Comparison of ENCODE assay signal across 8 cellular contexts in the genomic region with DNA sequence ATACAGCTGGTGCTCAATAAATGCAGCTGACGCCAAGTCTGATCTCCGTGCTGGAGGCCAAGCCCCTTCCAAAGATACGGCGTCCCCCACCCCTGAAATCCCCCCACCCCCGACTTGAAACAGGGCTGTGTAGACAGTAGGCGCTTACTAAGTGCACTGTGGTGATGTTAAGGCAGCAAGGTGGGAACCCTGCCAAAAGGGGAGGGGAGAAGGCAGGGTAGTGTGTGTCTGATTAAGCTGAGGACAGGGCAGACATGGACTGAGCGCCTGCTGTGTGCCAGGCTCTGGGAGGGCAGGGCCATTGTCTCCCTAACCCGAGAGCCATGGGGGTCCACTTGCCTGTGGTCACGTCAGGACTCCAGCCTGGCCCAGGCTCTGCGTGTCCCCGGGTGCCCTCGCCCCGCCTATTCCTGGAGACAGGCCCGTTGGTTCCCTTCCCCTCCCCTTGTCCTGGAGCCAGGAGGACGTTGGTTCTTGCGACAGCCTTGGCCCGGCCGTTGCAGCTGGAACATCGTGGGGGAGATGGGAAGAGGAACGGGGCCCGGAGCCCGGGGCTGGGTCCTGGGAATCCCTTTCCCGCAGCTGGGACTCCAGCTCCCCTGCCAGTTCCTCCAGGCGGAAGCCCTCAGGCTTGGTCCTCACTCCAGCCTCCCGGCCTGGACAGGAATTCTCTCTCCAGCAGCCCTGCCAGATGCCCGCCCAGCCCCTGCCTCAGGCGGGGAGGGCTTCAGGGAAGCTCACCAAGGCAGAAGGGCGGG. TPM values are rescaled to one million over a fixed set of nuclear protein-coding genes. Genes with fewer than 3 reads are reported as not detected.
DNase-seq lines count a peak whose midpoint lies in the region; ATAC-seq and TF ChIP-seq lines count a peak whose summit lies in the region.

No MANE protein-coding gene starts in this region.

- CTCF ChIA-PET in AG04449 (lab: Yijun Ruan, JAX) (interaction anchor here (0.8 to 3.1 kb wide), 7 partner anchors 8 to 73 kb away, joined by 3 to 27 read pairs (median 4); partner anchors contain the start of gene CFD), WTC11 (lab: Charles Lee) (interaction anchor here (0.6 to 2.0 kb wide), 6 partner anchors 12 to 170 kb away, joined by 3 to 10 read pairs (median 3); no protein-coding TSS in a partner anchor), GM10248 (lab: Yijun Ruan, JAX) (interaction anchor here (1.3 to 1.6 kb wide), 2 partner anchors 8 to 13 kb away, joined by 3 to 4 read pairs; no protein-coding TSS in a partner anchor)

- H3K9me3 Mint-ChIP-seq in WTC11, result no peaks in the 10 kb centered on the region
- H3K9me3 Mint-ChIP-seq in stimulated activated naive B cell treated with anti-CD40 and anti-IgM and Interleukin-4, amounts not matched to agents 10 μg/mL and 1 μg/mL and 100 μg/mL, for 72 hours, result no peaks in the 10 kb centered on the region

- TF ChIP-seq CTCF in AG04449 (IDR thresholded peaks at IDR 0.05; ENCODE audit: insufficient read depth, low read length, missing control alignments), result no peak
- no peak for TF ChIP-seq CTCF in WTC11 (IDR thresholded peaks at IDR 0.05)
- TF ChIP-seq CTCF in right atrium auricular region (IDR thresholded peaks at IDR 0.05), result no peak
- TF ChIP-seq CTCF in GM10248 (IDR thresholded peaks at IDR 0.05; ENCODE audit: control extremely low read depth, extremely low read depth, low read depth, missing control alignments), result no peak

- H3K36me3 Mint-ChIP-seq in WTC11, result no peaks in the 10 kb centered on the region
- H3K36me3 Mint-ChIP-seq in stimulated activated naive B cell treated with anti-CD40 and anti-IgM and Interleukin-4, amounts not matched to agents 10 μg/mL and 1 μg/mL and 100 μg/mL, for 72 hours, result no peaks in the 10 kb centered on the region

- H3K4me1 ChIP-seq in right atrium auricular region, result peaks cover 0 to 23% of the 10 kb centered on the region in 2 donors

- ATAC-seq in WTC11 (peak; percentile 50), HG02852 (IDR thresholded peaks at IDR 0.05; ENCODE audit: unreplicated experiment) (no peak)
- peak; percentile 43 to 49 for ATAC-seq in stimulated activated naive B cell treated with anti-CD40 and anti-IgM and Interleukin-4, amounts not matched to agents 10 μg/mL and 1 μg/mL and 100 μg/mL, for 72 hours (replicated peaks)

- peak overlapping the region; percentile 68 to 84 for H3K27ac ChIP-seq in right atrium auricular region

- H3K36me3 ChIP-seq in right atrium auricular region, result no peaks in the 10 kb centered on the region

- peaks cover 0 to 5% of the 10 kb centered on the region in 2 donors for H3K27me3 ChIP-seq in right atrium auricular region

- H3K9me3 ChIP-seq in right atrium auricular region, result no peaks in the 10 kb centered on the region

- no peak overlapping the region for H3K27ac Mint-ChIP-seq in WTC11
- no peak overlapping the region for H3K27ac Mint-ChIP-seq in stimulated activated naive B cell treated with anti-CD40 and anti-IgM and Interleukin-4, amounts not matched to agents 10 μg/mL and 1 μg/mL and 100 μg/mL, for 72 hours

- POLR2A ChIA-PET in AG04449 (lab: Yijun Ruan, JAX), result interaction anchor here (0.8 kb wide), 1 partner anchor 52 kb away, joined by 4 read pairs; no protein-coding TSS in a partner anchor
- POLR2A ChIA-PET in WTC11 (lab: Charles Lee), result no interaction called here
- POLR2A ChIA-PET in GM10248 (lab: Yijun Ruan, JAX), result no interaction called here

- DNase-seq in AG04449 (ENCODE audit: low read depth, low spot score) (peak; percentile 47), HUDEP-2 (lab: John Stamatoyannopoulos, UW; ENCODE audit: unreplicated experiment in 76 of 76) (peak in 55 of 76 experiments; percentile 13 to 82 (median 56)), WTC11 (ENCODE audit: low spot score) (peak; percentile 55), right atrium auricular region (ENCODE audit: low spot score) (peak; percentile 95), GM10248 (ENCODE audit: extremely low spot score) (no peak), NCI-H1694 (lab: John Stamatoyannopoulos, UW) (no peak)
- DNase-seq in stimulated activated naive B cell treated with anti-CD40 and anti-IgM and Interleukin-4, amounts not matched to agents 10 μg/mL and 1 μg/mL and 100 μg/mL, for 72 hours, result no peak

- H3K4me3 ChIP-seq in AG04449 (ENCODE audit: low read depth, low read length) (no peak overlapping the region; the same call in 1 of the 2 replicates), right atrium auricular region (peak overlapping the region in 1 of 2 donors; percentile 21)

- no peak overlapping the region for H3K4me3 Mint-ChIP-seq in WTC11
- no peak overlapping the region for H3K4me3 Mint-ChIP-seq in stimulated activated naive B cell treated with anti-CD40 and anti-IgM and Interleukin-4, amounts not matched to agents 10 μg/mL and 1 μg/mL and 100 μg/mL, for 72 hours

- H3K27me3 Mint-ChIP-seq in WTC11 (ENCODE audit: low read depth), result peaks cover 5% of the 10 kb centered on the region; the same call in 1 of the 2 replicates
- peaks cover 38 to 66% of the 10 kb centered on the region in 2 donors for H3K27me3 Mint-ChIP-seq in stimulated activated naive B cell treated with anti-CD40 and anti-IgM and Interleukin-4, amounts not matched to agents 10 μg/mL and 1 μg/mL and 100 μg/mL, for 72 hours

- no peaks in the 10 kb centered on the region for H3K4me1 Mint-ChIP-seq in WTC11
- H3K4me1 Mint-ChIP-seq in stimulated activated naive B cell treated with anti-CD40 and anti-IgM and Interleukin-4, amounts not matched to agents 10 μg/mL and 1 μg/mL and 100 μg/mL, for 72 hours, result peaks cover 4% of the 10 kb centered on the region in 2 donors

TF ChIP-seq in WTC11, 78 proteins besides CTCF, POLR2A, EP300 and RAD21 (continues in another document):
- no peak for TF ChIP-seq ATF6 (CRISPR knock-in tag; IDR thresholded peaks at IDR 0.05)
- TF ChIP-seq ZNF138 (CRISPR knock-in tag; conservative IDR thresholded peaks at IDR 0.05), result no peak
- TF ChIP-seq OVOL2 (CRISPR knock-in tag; IDR thresholded peaks at IDR 0.05; ENCODE audit: borderline replicate concordance), result no peak
- no peak for TF ChIP-seq JAZF1 (CRISPR knock-in tag; IDR thresholded peaks at IDR 0.05)
- no peak for TF ChIP-seq MLX (CRISPR knock-in tag; IDR thresholded peaks at IDR 0.05)
- no peak for TF ChIP-seq ATF1 (CRISPR knock-in tag; IDR thresholded peaks at IDR 0.05)
- TF ChIP-seq TCF7 (CRISPR knock-in tag; IDR thresholded peaks at IDR 0.05; ENCODE audit: low read depth), result no peak
- no peak for TF ChIP-seq PRDM15 (CRISPR knock-in tag; IDR thresholded peaks at IDR 0.05)
- no peak for TF ChIP-seq FOXJ3 (CRISPR knock-in tag; IDR thresholded peaks at IDR 0.05; ENCODE audit: borderline replicate concordance)

RNA-seq across cellular contexts. Expression of gene ELANE, which starts 1.7 kb away (rescaled TPM):
- total RNA-seq in WTC11 (2021), result not detected in 3 replicates
- total RNA-seq in right atrium auricular region, result under 1 TPM; 0.67 to 0.83 TPM

RNA-seq across cellular contexts. Expression of gene CFD, which starts 9.1 kb away (rescaled TPM):
- total RNA-seq in WTC11 (2021) (1.7 to 2.7 TPM (median 2.5 TPM) in 3 replicates), right atrium auricular region (100 to 1,000 TPM; 133 to 652 TPM)

RNA-seq across cellular contexts. Expression of gene PRTN3, which starts 9.6 kb away (rescaled TPM):
- total RNA-seq in WTC11 (2021) (0.53 to 0.82 TPM (median 0.61 TPM) in 3 replicates), right atrium auricular region (not detected)

RNA-seq across cellular contexts. Expression of gene AZU1, which starts 22.8 kb away (rescaled TPM):
- total RNA-seq in WTC11 (2021) (1.2 to 3.3 TPM (median 2.5 TPM) in 3 replicates), right atrium auricular region (not detected)

RNA-seq across cellular contexts. Expression of gene PLPPR3, which starts 28.6 kb away (rescaled TPM):
- total RNA-seq in WTC11 (2021) (60.6 to 86.8 TPM (median 83.9 TPM) in 3 replicates), right atrium auricular region (not detected)

Comparison
In these comparisons a context has a peak if more than half of its experiments do, and no peak if none do; other contexts are left out.
1. DNase-seq: peak in AG04449 (single experiment), HUDEP-2 (55 of 76), WTC11 (single experiment) and right atrium auricular region (single experiment); none in stimulated activated naive B cell treated with anti-CD40 and anti-IgM and Interleukin-4, amounts not matched to agents 10 μg/mL and 1 μg/mL and 100 μg/mL, for 72 hours (single experiment), GM10248 (single experiment) and NCI-H1694 (single experiment).
2. RNA of gene CFD, which starts 9.1 kb away (total RNA-seq): 133 to 652 TPM in right atrium auricular region; 1.7 to 2.7 TPM in WTC11; every median in the first group is over 10 times any median in the second.